In the genomic region with DNA sequence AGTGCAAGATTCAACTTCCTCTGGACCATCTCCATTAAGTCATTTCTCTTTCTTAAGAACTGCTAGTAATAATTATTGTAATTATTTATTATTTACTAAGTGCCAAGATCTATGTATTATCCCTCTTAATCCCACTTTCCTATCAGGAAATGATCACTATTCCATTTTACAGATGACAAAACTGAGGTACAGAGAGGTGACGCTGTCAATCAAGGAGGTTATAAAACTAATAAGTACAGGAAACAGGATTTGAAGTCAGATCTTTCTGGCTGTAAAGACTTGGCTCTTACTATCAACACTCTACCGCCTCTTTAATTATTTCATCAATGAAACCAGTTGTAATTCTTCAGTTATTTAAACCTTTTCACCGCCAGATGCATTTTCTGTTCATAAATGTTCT, we compare ENCODE assay signal across 35 cellular contexts. TPM values are rescaled to one million over a fixed set of nuclear protein-coding genes. Genes with fewer than 3 reads are reported as not detected.
DNase-seq lines count a peak whose midpoint lies in the region; ATAC-seq, FAIRE-seq and TF ChIP-seq lines count a peak whose summit lies in the region.
"Had no signal": no experiment of that assay in that cellular context is flagged by ENCODE, and none has a peak within 500 bp of the region (broad histone marks: within the 10 kb centered on the region; RNA-seq: fewer than 3 reads in every experiment).

No MANE protein-coding gene starts in this region.

- TF ChIP-seq RAD21 in HepG2 (CRISPR knock-in tag; IDR thresholded peaks at IDR 0.05) (no peak), K562 (CRISPR knock-in tag; conservative IDR thresholded peaks at IDR 0.05 in 1 of 2, IDR thresholded peaks at IDR 0.05 in 1 of 2) (no peak)

- peaks cover 30% of the 10 kb centered on the region for H3K4me1 ChIP-seq in left ventricle myocardium inferior
- H3K4me1 ChIP-seq in HepG2 (ENCODE audit: insufficient read depth, low read length), result peaks cover 17% of the 10 kb centered on the region
- no peaks in the 10 kb centered on the region for H3K4me1 ChIP-seq in right lobe of liver
- H3K4me1 ChIP-seq in K562 (replicated peaks in 1 of 2; ENCODE audit: control insufficient read depth in 2 of 2, insufficient read depth in 2 of 2, low read length in 2 of 2), result peaks cover 0 to 15% of the 10 kb centered on the region in 2 experiments; a peak in 3 of 5 replicates
- H3K4me1 ChIP-seq: BE2C had no signal

- no peak for TF ChIP-seq EP300 in HepG2 (IDR thresholded peaks at IDR 0.05; ENCODE audit: low read depth in 2 of 2, low read length in 2 of 2)
- TF ChIP-seq EP300 in HepG2 (CRISPR knock-in tag; IDR thresholded peaks at IDR 0.05; ENCODE audit: borderline replicate concordance), result no peak
- no peak for TF ChIP-seq EP300 in K562 (IDR thresholded peaks at IDR 0.05; ENCODE audit: low read length)

- H3K27ac ChIP-seq in left ventricle myocardium inferior (replicated peaks) (peak overlapping the region; percentile 68), HepG2 (ENCODE audit: extremely low read length, insufficient read depth, low read length) (no peak overlapping the region), right lobe of liver (no peak overlapping the region), K562 (ENCODE audit: extremely low read depth, low read depth, low read length) (no peak overlapping the region)
- H3K27ac ChIP-seq: 22Rv1; A549; BLaER1; BLaER1 treated with 17β-estradiol and CSF1 and Interleukin-3, amounts not matched to agents 10 nM and 100 nM; C4-2B had no signal

- H3K36me3 ChIP-seq in left ventricle myocardium inferior (no peaks in the 10 kb centered on the region), HepG2 (replicated peaks in 1 of 2; ENCODE audit: control insufficient read depth in 1 of 2, insufficient read depth in 2 of 2, low read length in 2 of 2) (peaks cover 0 to 17% of the 10 kb centered on the region in 2 experiments; a peak in 2 of 5 replicates), right lobe of liver (no peaks in the 10 kb centered on the region), K562 (ENCODE audit: control insufficient read depth, insufficient read depth, low read length) (peaks cover 14% of the 10 kb centered on the region; the same call in 1 of the 3 replicates)
- H3K36me3 ChIP-seq: BE2C had no signal

- H3K79me2 ChIP-seq in HepG2 (ENCODE audit: insufficient read depth, low read length), result peaks cover 21% of the 10 kb centered on the region
- H3K79me2 ChIP-seq in K562 (ENCODE audit: control insufficient read depth, insufficient read depth, low read length), result peaks cover 34% of the 10 kb centered on the region

- intact Hi-C loops in left ventricle myocardium inferior (cut with micrococcal nuclease), result no loop called here
- intact Hi-C loops in Right ventricle myocardium inferior (cut with DNase I), result loop anchor here (5.0 kb wide), 1 partner anchor 36 kb away; a partner anchor contains a TSS
- intact Hi-C loops in HepG2 (cut with micrococcal nuclease; ENCODE audit: unreplicated experiment), result no loop called here
- intact Hi-C loops in right lobe of liver (cut with DNase I), result no loop called here
- intact Hi-C loops in K562 (cut with micrococcal nuclease), result no loop called here

- POLR2A ChIA-PET in HepG2 (lab: Yijun Ruan, JAX), result no interaction called here
- POLR2A ChIA-PET in HEK293T (lab: Yijun Ruan, JAX), result no interaction called here
- POLR2A ChIA-PET in K562 (lab: Yijun Ruan, JAX), result no interaction called here

- H3K9ac ChIP-seq in HepG2 (ENCODE audit: insufficient read depth, low read depth, low read length) (no peak overlapping the region), K562 (ENCODE audit: insufficient read depth in 1 of 2, low read depth in 2 of 2, low read length in 2 of 2) (no peak overlapping the region)
- H3K9ac ChIP-seq: BLaER1; BLaER1 treated with 17β-estradiol and CSF1 and Interleukin-3, amounts not matched to agents 10 nM and 100 nM had no signal

- TF ChIP-seq POLR2A in HepG2 (IDR thresholded peaks at IDR 0.05; ENCODE audit: insufficient read depth in 1 of 2, low read depth in 2 of 2, low read length in 2 of 2) (no peak), right lobe of liver (IDR thresholded peaks at IDR 0.05) (no peak), K562 (conservative IDR thresholded peaks at IDR 0.05) (no peak)

- BruUV-seq in HepG2 (replicated peaks; lab: Mats Ljungman, UMichigan), result no TSS peak
- no TSS peak for BruUV-seq in K562 (replicated peaks; lab: Mats Ljungman, UMichigan)

- H2AFZ ChIP-seq in HepG2 (ENCODE audit: low read length) (no peak overlapping the region), K562 (ENCODE audit: low read depth, low read length) (no peak overlapping the region)

- no peak overlapping the region for H3K4me3 ChIP-seq in left ventricle myocardium inferior
- no peak overlapping the region for H3K4me3 ChIP-seq in HepG2 (replicated peaks in 1 of 3; ENCODE audit: insufficient read depth in 1 of 3, low read depth in 2 of 3, low read length in 3 of 3)
- H3K4me3 ChIP-seq in right lobe of liver, result no peak overlapping the region
- H3K4me3 ChIP-seq in K562, result no peak overlapping the region
- H3K4me3 ChIP-seq: A549; BLaER1; BLaER1 treated with 17β-estradiol and CSF1 and Interleukin-3, amounts not matched to agents 10 nM and 100 nM had no signal

- DNase-seq in left ventricle myocardium inferior (no peak), Right ventricle myocardium inferior (ENCODE audit: missing footprints) (no peak), HepG2 (ENCODE audit: low spot score) (no peak), right lobe of liver (no peak), HEK293T (ENCODE audit: extremely low spot score) (no peak), K562 (ENCODE audit: extremely low read depth in 1 of 4, low spot score in 3 of 4) (no peak)
- DNase-seq in activated CD4-positive, CD25-positive, alpha-beta regulatory T cell treated with anti-CD3 and anti-CD28 coated beads, Interleukin-2, amount 50 U/mL, for 72 hours, result no peak
- DNase-seq: 8988T; ACHN; AML-193; BE2C; C1 segment of cervical spinal cord; Caco-2; Calu3; CD4-positive, alpha-beta memory T cell; CD4-positive, alpha-beta T cell; CD4-positive, CD25-positive, alpha-beta regulatory T cell; CD8-positive, alpha-beta memory T cell; CD8-positive, alpha-beta T cell; COR-L47; DMS 273 treated with DMSO at 0.1 percent for 48 hours; DMS153; DMS53; DMS79; DMS79 treated with DMSO at 0.1 percent for 48 hours; DND-41; EL had no signal

- H4K20me1 ChIP-seq in HepG2 (ENCODE audit: insufficient read depth, low read length) (no peaks in the 10 kb centered on the region), K562 (replicated peaks; ENCODE audit: control insufficient read depth, insufficient read depth, low read length) (no peaks in the 10 kb centered on the region; the same call in 1 of the 2 replicates)

- in situ Hi-C loops in HepG2 (cut with HindIII; ENCODE audit: extremely low pct_ligation_motif_present, low pct_unique_long_range_greater_than_20kb) (no loop called here), K562 (cut with MboI) (no loop called here)

- ATAC-seq in Right ventricle myocardium inferior (no peak), HepG2 (no peak), right lobe of liver (no peak), K562 (no peak), GM18858 (IDR thresholded peaks at IDR 0.05; ENCODE audit: unreplicated experiment) (no peak)
- ATAC-seq: A549; CD8-positive, alpha-beta T cell had no signal

- CTCF ChIA-PET in HepG2 (lab: Yijun Ruan, JAX; ENCODE audit: low intra/inter-chr PET ratio, low total read pairs), result no interaction called here
- CTCF ChIA-PET in HEK293T (lab: Yijun Ruan, JAX), result no interaction called here
- CTCF ChIA-PET in K562 (lab: Yijun Ruan, JAX; ENCODE audit: low intra/inter-chr PET ratio), result no interaction called here

- no peak for FAIRE-seq in HepG2 (lab: Jason Lieb, UNC)
- FAIRE-seq in K562 (lab: Jason Lieb, UNC), result no peak
- FAIRE-seq: A204.1, A549, D721Med had no signal

- H3K4me2 ChIP-seq in HepG2 (ENCODE audit: low read depth, low read length) (no peak overlapping the region), K562 (ENCODE audit: insufficient read depth, low read length) (no peak overlapping the region)
- H3K4me2 ChIP-seq: A549; BLaER1; BLaER1 treated with 17β-estradiol and CSF1 and Interleukin-3, amounts not matched to agents 10 nM and 100 nM had no signal

- TF ChIP-seq CTCF in left ventricle myocardium inferior (IDR thresholded peaks at IDR 0.05; ENCODE audit: borderline replicate concordance), result no peak
- no peak for TF ChIP-seq CTCF in HepG2 (CRISPR knock-in tag; IDR thresholded peaks at IDR 0.05)
- no peak for TF ChIP-seq CTCF in right lobe of liver (IDR thresholded peaks at IDR 0.05)
- no peak for TF ChIP-seq CTCF in K562 (IDR thresholded peaks at IDR 0.05 in 2 of 3, conservative IDR thresholded peaks at IDR 0.05 in 1 of 3; ENCODE audit: insufficient read depth in 2 of 3, low read depth in 1 of 3, low read length in 3 of 3)

- H3K27me3 ChIP-seq in left ventricle myocardium inferior (ENCODE audit: low read depth) (no peaks in the 10 kb centered on the region), HepG2 (ENCODE audit: control insufficient read depth in 1 of 2, insufficient read depth in 2 of 2, low read length in 2 of 2) (no peaks in the 10 kb centered on the region), right lobe of liver (no peaks in the 10 kb centered on the region), K562 (ENCODE audit: control insufficient read depth in 2 of 2, insufficient read depth in 2 of 2, low read length in 2 of 2) (no peaks in the 10 kb centered on the region)
- H3K27me3 ChIP-seq: BE2C; BLaER1; BLaER1 treated with 17β-estradiol and CSF1 and Interleukin-3, amounts not matched to agents 10 nM and 100 nM had no signal

- WGBS in HepG2 (ENCODE audit: low lambda C conversion rate), result 89% methylated on average over 3 of the region's 3 CpGs
- 91% methylated on average over 3 of the region's 3 CpGs for WGBS in right lobe of liver (ENCODE audit: insufficient coverage, low coverage, low lambda C conversion rate, missing lambda C conversion rate)
- WGBS in K562 (ENCODE audit: insufficient coverage, low coverage, missing lambda C conversion rate), result 98% methylated on average over 3 of the region's 3 CpGs

- H3K9me3 ChIP-seq in left ventricle myocardium inferior (replicated peaks), result peaks cover 6% of the 10 kb centered on the region
- no peaks in the 10 kb centered on the region for H3K9me3 ChIP-seq in HepG2 (ENCODE audit: low read length)
- H3K9me3 ChIP-seq in right lobe of liver, result no peaks in the 10 kb centered on the region
- H3K9me3 ChIP-seq in K562 (replicated peaks; ENCODE audit: control insufficient read depth, insufficient read depth, low read depth, low read length), result no peaks in the 10 kb centered on the region
- H3K9me3 ChIP-seq: A549, BE2C, Caco-2 had no signal

- H3K9me1 ChIP-seq in K562 (ENCODE audit: control insufficient read depth, insufficient read depth, low read length), result no peaks in the 10 kb centered on the region

RNA-seq across cellular contexts. Expression of a gene that starts 37.4 kb away (rescaled TPM):
- total RNA-seq in left ventricle myocardium inferior (8.5 TPM), Right ventricle myocardium inferior (8.1 TPM), HepG2 (2016; rRNA removed; fragmentation: Illumina TruSeq; extraction: Trizol) (41.5 and 63.5 TPM in 2 replicates), right lobe of liver (10 to 100 TPM in 1 of 6 experiments, 1 to 10 TPM in 5; 4.4 to 10.7 (median 7.4) TPM), K562 (2014; rRNA removed) (23.6 and 24.3 TPM in 2 replicates), K562 (2014; rRNA removed; fragmentation: Illumina TruSeq; extraction: Trizol) (29.6 and 32.8 TPM in 2 replicates), K562 (2015; rRNA removed; fragmentation: Illumina TruSeq; extraction: Trizol) (28.6 and 32.6 TPM in 2 replicates), K562 (2021) (22.1 and 27.7 TPM in 2 replicates)
- total RNA-seq in HepG2 (2016; cell fraction: cytosol; rRNA removed; fragmentation: Illumina TruSeq; extraction: Trizol; ENCODE audit: low read depth), result 11.2 and 12.1 TPM in 2 replicates
- 40.0 and 66.3 TPM in 2 replicates for total RNA-seq in HepG2 (2016; cell fraction: insoluble cytoplasmic fraction; rRNA removed; fragmentation: Illumina TruSeq; extraction: Trizol)
- total RNA-seq in HepG2 (2016; cell fraction: membrane; rRNA removed; fragmentation: Illumina TruSeq; extraction: Trizol), result 32.2 and 33.6 TPM in 2 replicates
- total RNA-seq in HepG2 (2016; cell fraction: nucleus; rRNA removed; fragmentation: Illumina TruSeq; extraction: Trizol), result 22.8 and 26.5 TPM in 2 replicates
- polyA plus RNA-seq in HepG2 (2011; rRNA removed) (8.5 and 10.5 TPM in 2 replicates), K562 (2011; rRNA removed) (19.9 and 27.9 TPM in 2 replicates), K562 (2014; fragmentation: Illumina TruSeq; extraction: Trizol) (32.4 and 41.0 TPM in 2 replicates), K562 (2014; fragmentation: Nextera tagmentation; extraction: Ambion mirVana) (10 to 100 TPM in 1 of 2 experiments, 1 to 10 TPM in 1; 8.5 to 13.1 TPM), K562 (2014; rRNA removed) (16.7 and 22.6 TPM in 2 replicates)
- 5.3 and 9.2 TPM in 2 replicates for polyA plus RNA-seq in HepG2 (2011; cell fraction: cytosol; rRNA removed)
- polyA plus RNA-seq in HepG2 (2011; cell fraction: nucleus; rRNA removed), result 1.9 and 2.2 TPM in 2 replicates
- polyA plus RNA-seq in HepG2 (2012), result 15.3 and 19.3 TPM in 2 replicates
- 6.5 and 6.7 TPM in 2 replicates for polyA plus RNA-seq in HepG2 (2016; cell fraction: cytosol; fragmentation: Illumina TruSeq; extraction: Trizol; ENCODE audit: low read depth)
- polyA plus RNA-seq in HepG2 (2016; cell fraction: insoluble cytoplasmic fraction; fragmentation: Illumina TruSeq; extraction: Trizol; ENCODE audit: low read depth), result 46.8 and 46.9 TPM in 2 replicates
- polyA plus RNA-seq in HepG2 (2016; cell fraction: membrane; fragmentation: Illumina TruSeq; extraction: Trizol; ENCODE audit: low read depth), result 16.1 and 17.3 TPM in 2 replicates
- 15.0 and 16.2 TPM in 2 replicates for polyA plus RNA-seq in HepG2 (2016; cell fraction: nucleus; fragmentation: Illumina TruSeq; extraction: Trizol; ENCODE audit: insufficient read depth, low read depth)
- polyA minus RNA-seq in HepG2 (2011; rRNA and poly(A)+ RNA removed; ENCODE audit: low replicate concordance), result 1.4 and 3.1 TPM in 2 replicates
- polyA minus RNA-seq in HepG2 (2011; cell fraction: cytosol; rRNA and poly(A)+ RNA removed), result 7.6 and 10.1 TPM in 2 replicates
- 20.7 and 27.4 TPM in 2 replicates for polyA minus RNA-seq in HepG2 (2011; cell fraction: nucleus; rRNA and poly(A)+ RNA removed)
- 10.1 and 22.8 TPM in 2 replicates for total RNA-seq in K562 (2011; cell fraction: chromatin; rRNA removed; ENCODE audit: low replicate concordance)
- total RNA-seq in K562 (2011; cell fraction: nucleolus; rRNA removed), result 5.3 and 5.5 TPM in 2 replicates
- total RNA-seq in K562 (2011; cell fraction: nucleoplasm; rRNA removed), result 13.9 and 19.7 TPM in 2 replicates
- polyA plus RNA-seq in K562 (2011; cell fraction: cytosol; rRNA removed), result 5.5 and 7.7 TPM in 2 replicates
- 2.7 and 3.7 TPM in 2 replicates for polyA plus RNA-seq in K562 (2011; cell fraction: nucleus; rRNA removed)
- polyA plus RNA-seq in K562 (2012), result 19.8 and 21.9 TPM in 2 replicates
- polyA minus RNA-seq in K562 (2011; rRNA and poly(A)+ RNA removed), result 35.4 and 37.7 TPM in 2 replicates
- polyA minus RNA-seq in K562 (2011; cell fraction: cytosol; rRNA and poly(A)+ RNA removed), result 6.5 and 7.5 TPM in 2 replicates
- 6.3 and 8.9 TPM in 2 replicates for polyA minus RNA-seq in K562 (2011; cell fraction: nucleus; rRNA and poly(A)+ RNA removed)
